8 cellular contexts compared by ENCODE assay signal in the genomic region with DNA sequence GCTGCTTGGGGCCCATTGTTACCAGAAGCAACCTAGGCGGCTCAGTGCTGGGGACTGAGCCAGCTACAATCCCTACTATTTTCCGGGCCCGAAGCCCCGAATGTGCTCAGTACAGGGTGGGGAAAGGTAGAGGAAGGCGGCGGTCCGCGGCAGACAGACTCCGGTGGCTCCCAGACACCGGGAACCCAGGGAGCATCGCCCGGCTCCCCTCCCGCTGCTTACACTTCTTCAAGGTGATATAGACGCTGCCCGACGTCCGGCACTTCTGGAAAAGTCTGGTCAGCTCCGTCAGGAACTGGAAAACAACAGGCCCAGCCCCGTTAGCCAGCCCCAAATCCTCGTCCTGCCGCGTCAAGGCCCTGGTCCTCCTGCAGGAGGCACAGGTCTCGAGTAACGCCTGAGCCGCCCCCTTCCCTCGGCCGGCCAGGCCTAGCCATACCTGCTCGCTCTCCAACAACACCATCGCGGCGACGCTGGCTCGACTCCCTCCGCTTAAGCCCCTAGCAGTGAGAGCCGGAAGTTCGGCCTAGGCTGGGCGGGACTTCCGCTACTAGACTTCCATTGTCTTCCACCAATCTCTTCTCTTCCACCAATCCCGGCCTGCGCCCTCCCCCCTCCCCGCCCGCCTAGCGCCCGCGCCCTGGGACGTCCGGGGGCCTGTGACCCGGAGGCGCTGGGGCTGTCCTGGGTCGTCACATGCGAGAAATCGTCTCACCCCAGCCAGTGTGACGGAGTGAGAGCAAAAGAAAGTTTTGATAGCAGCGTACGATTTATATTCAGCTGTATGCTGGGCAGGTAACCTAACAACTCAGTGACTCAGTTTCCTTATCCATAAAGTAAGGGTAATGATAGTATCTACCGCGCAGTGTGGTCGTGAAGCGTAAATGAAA. TPM values are rescaled to one million over a fixed set of nuclear protein-coding genes. Genes with fewer than 3 reads are reported as not detected.
DNase-seq lines count a peak whose midpoint lies in the region; ATAC-seq and TF ChIP-seq lines count a peak whose summit lies in the region.

Gene SRP14 (minus strand): TSS at position 528 of the 890 bp plus-strand sequence. CDS start 65 bp downstream, at position 463.

- peaks cover 4 to 9% of the 10 kb centered on the region in 2 donors for H3K4me1 ChIP-seq in lung (ENCODE audit: control insufficient read depth in 2 of 2, insufficient read depth in 2 of 2, low read length in 2 of 2)

- TF ChIP-seq CTCF in lung (IDR thresholded peaks at IDR 0.05; ENCODE audit: control extremely low read depth, extremely low read depth), result no peak

- no peaks in the 10 kb centered on the region for H3K9me3 ChIP-seq in lung (ENCODE audit: control insufficient read depth in 2 of 2, insufficient read depth in 1 of 2, low read length in 1 of 2)

- DNase-seq in COLO668 (lab: John Stamatoyannopoulos, UW; ENCODE audit: unreplicated experiment) (peak; percentile 91), HT-29 (ENCODE audit: low spot score) (peak; percentile 98), lung (ENCODE audit: low spot score) (peak; percentile 95)
- peak; percentile 94 for DNase-seq in NK-92 treated with Interleukin-12 subunit alpha and Interleukin-12 subunit beta, amount 100 ng/mL, for 24 hours (lab: John Stamatoyannopoulos, UW)
- peak; percentile 97 for DNase-seq in activated CD8-positive, alpha-beta memory T cell treated with anti-CD3 and anti-CD28 coated beads for 24 hours
- peak; percentile 90 for DNase-seq in effector CD8-positive, alpha-beta T cell (lab: John Stamatoyannopoulos, UW)
- peak; percentile 88 to 95 (median 89) for DNase-seq in stimulated activated CD4-positive, alpha-beta T cell treated with anti-CD3 and anti-CD28 coated beads, TNF-alpha, amount 100 ng/mL, for 24 hours (ENCODE audit: low read depth in 3 of 3)

- ATAC-seq in GM21360 (IDR thresholded peaks at IDR 0.05; ENCODE audit: unreplicated experiment) (peak; percentile 85), lung (ENCODE audit: insufficient read depth, low FRiP score) (peak; percentile 97)

- 1% methylated on average over 55 to 59 of the region's 59 CpGs for WGBS in lung, 2 donors

- H3K36me3 ChIP-seq in lung (ENCODE audit: control insufficient read depth in 2 of 2, insufficient read depth in 2 of 2, low read length in 2 of 2), result peaks cover 12 to 14% of the 10 kb centered on the region in 2 donors

- peak within 1 kb of the TSS; percentile 95 to 98 for H3K27ac ChIP-seq in lung (ENCODE audit: low read depth in 1 of 2, low read length in 1 of 2)

- no peaks in the 10 kb centered on the region for H3K27me3 ChIP-seq in lung (ENCODE audit: control insufficient read depth, insufficient read depth)

- H3K4me3 ChIP-seq in lung, result peak within 1 kb of the TSS; percentile 95

RNA-seq across cellular contexts. Expression of gene SRP14, which starts in this region (rescaled TPM):
- 245 and 295 TPM in 2 replicates for total RNA-seq in HT-29 (2014; rRNA removed; shearing (Covaris generic))
- total RNA-seq in lung, result 100 to 1,000 TPM; 136 to 289 TPM
- polyA plus RNA-seq in lung, result 100 to 1,000 TPM; 256 to 421 TPM

Comparison
In these comparisons a context has a peak if more than half of its experiments do, and no peak if none do; other contexts are left out.
1. Peak in every context shown above with its lines: DNase-seq, ATAC-seq, H3K4me3 ChIP-seq and H3K27ac ChIP-seq.